ENCODE assay signal across 17 cellular contexts in the genomic region with DNA sequence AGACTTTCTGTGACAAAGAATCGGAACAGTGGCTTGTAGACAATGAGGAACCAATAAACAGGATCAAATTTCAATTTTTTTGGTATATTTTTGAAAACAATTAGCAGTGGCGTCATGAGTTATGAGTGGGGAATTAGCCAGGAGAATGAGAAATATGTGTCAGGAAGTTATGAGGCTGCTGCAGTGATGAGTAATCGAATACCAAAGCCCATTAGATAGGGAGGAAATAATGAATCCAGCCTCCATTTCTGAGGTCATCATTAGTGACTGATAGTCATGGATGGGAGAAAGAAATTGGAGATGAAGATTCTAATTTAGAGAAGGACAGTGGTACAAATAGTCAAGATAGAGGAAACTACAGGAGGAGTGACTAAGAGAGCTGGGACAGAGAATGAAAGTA.
DNase-seq lines count a peak whose midpoint lies in the region; ATAC-seq, FAIRE-seq and TF ChIP-seq lines count a peak whose summit lies in the region.
"Had no signal": no experiment of that assay in that cellular context is flagged by ENCODE, and none has a peak within 500 bp of the region (broad histone marks: within the 10 kb centered on the region; RNA-seq: fewer than 3 reads in every experiment).

No MANE protein-coding gene starts in this region.

- no peak for TF ChIP-seq CTCF in 22Rv1 (IDR thresholded peaks at IDR 0.05)
- TF ChIP-seq CTCF in foreskin keratinocyte (conservative IDR thresholded peaks at IDR 0.05): no peak

- no peaks in the 10 kb centered on the region for H3K9me3 ChIP-seq in adipocyte (ENCODE audit: control insufficient read depth, low read length)
- H3K9me3 ChIP-seq: ascending aorta had no signal

- no peaks in the 10 kb centered on the region for H3K9me3 Mint-ChIP-seq in activated CD4-positive, alpha-beta T cell treated with anti-CD3 and anti-CD28 coated beads, Interleukin-2, amount 10 ng/mL, durations not matched to agents 24 days and 14 days
- H3K9me3 Mint-ChIP-seq: activated B cell treated with CpG ODN at 0.5 μM for 24 hours had no signal

- H3K27ac ChIP-seq in 22Rv1: peak overlapping the region; percentile 24; the same call in 1 of the 2 replicates
- no peak overlapping the region for H3K27ac ChIP-seq in foreskin keratinocyte
- H3K27ac ChIP-seq: ascending aorta, transverse colon had no signal

- no peak overlapping the region for H3K9ac ChIP-seq in adipocyte (ENCODE audit: low read length)

- H3K36me3 Mint-ChIP-seq in activated CD4-positive, alpha-beta T cell treated with anti-CD3 and anti-CD28 coated beads, Interleukin-2, amount 10 ng/mL, durations not matched to agents 24 days and 14 days (ENCODE audit: low read depth): no peaks in the 10 kb centered on the region
- H3K36me3 Mint-ChIP-seq: naive thymus-derived CD8-positive, alpha-beta T cell had no signal

- no peak for FAIRE-seq in GM12892 (lab: Jason Lieb, UNC)
- FAIRE-seq: islet of Langerhans had no signal

- H3K27me3 Mint-ChIP-seq in activated CD4-positive, alpha-beta T cell treated with anti-CD3 and anti-CD28 coated beads, Interleukin-2, amount 10 ng/mL, durations not matched to agents 24 days and 14 days: no peaks in the 10 kb centered on the region
- H3K27me3 Mint-ChIP-seq: activated B cell treated with CpG ODN at 0.5 μM for 24 hours; activated T-cell treated with anti-CD3 and anti-CD28 coated beads, Interleukin-2, amount 50 U/mL, for 24 hours; naive thymus-derived CD8-positive, alpha-beta T cell had no signal

- H3K27me3 ChIP-seq in adipocyte (replicated peaks; ENCODE audit: control insufficient read depth, insufficient read depth, low read length) (no peaks in the 10 kb centered on the region), foreskin keratinocyte (no peaks in the 10 kb centered on the region)
- H3K27me3 ChIP-seq: ascending aorta, transverse colon had no signal

- no peak overlapping the region for H3K4me3 Mint-ChIP-seq in activated CD4-positive, alpha-beta T cell treated with anti-CD3 and anti-CD28 coated beads, Interleukin-2, amount 10 ng/mL, durations not matched to agents 24 days and 14 days
- H3K4me3 Mint-ChIP-seq: activated B cell treated with CpG ODN at 0.5 μM for 24 hours; activated T-cell treated with anti-CD3 and anti-CD28 coated beads, Interleukin-2, amount 50 U/mL, for 24 hours; naive thymus-derived CD8-positive, alpha-beta T cell had no signal

- no peak for TF ChIP-seq POLR2A in GM12892 (IDR thresholded peaks at IDR 0.05; ENCODE audit: low read depth, low read length)

- H3K4me1 ChIP-seq in adipocyte (ENCODE audit: control insufficient read depth, insufficient read depth, low read length): peaks cover 4% of the 10 kb centered on the region
- H3K4me1 ChIP-seq in foreskin keratinocyte: peaks cover 11% of the 10 kb centered on the region
- H3K4me1 ChIP-seq: ascending aorta, transverse colon had no signal

- H3K4me3 ChIP-seq in adipocyte (ENCODE audit: low read length): no peak overlapping the region
- H3K4me3 ChIP-seq: ascending aorta, transverse colon had no signal

- no peak overlapping the region for H3K27ac Mint-ChIP-seq in activated CD4-positive, alpha-beta T cell treated with anti-CD3 and anti-CD28 coated beads, Interleukin-2, amount 10 ng/mL, durations not matched to agents 24 days and 14 days
- H3K27ac Mint-ChIP-seq: activated B cell treated with CpG ODN at 0.5 μM for 24 hours; activated T-cell treated with anti-CD3 and anti-CD28 coated beads, Interleukin-2, amount 50 U/mL, for 24 hours had no signal

- peak; percentile 90 for DNase-seq in HCEC 1CT
- DNase-seq in adipocyte (ENCODE audit: low read depth): peak; percentile 34
- DNase-seq in foreskin keratinocyte: peak; percentile 69 to 90
- no peak for DNase-seq in activated CD4-positive, alpha-beta T cell treated with anti-CD3 and anti-CD28 coated beads, Interleukin-2, amount 50 U/mL, for 48 hours
- DNase-seq in activated CD4-positive, alpha-beta T cell treated with anti-CD3 and anti-CD28 coated beads, Interleukin-2, amount 10 ng/mL, durations not matched to agents 24 days and 14 days: no peak
- DNase-seq in GM12892 (ENCODE audit: insufficient read length): no peak
- DNase-seq: activated B cell treated with CpG ODN at 0.5 μM for 24 hours; activated T-cell treated with anti-CD3 and anti-CD28 coated beads, Interleukin-2, amount 50 U/mL, for 24 hours; GDM1; naive thymus-derived CD8-positive, alpha-beta T cell; NCI-H1417; NCI-H524 treated with DMSO at 0.1 percent for 48 hours; transverse colon had no signal

- ATAC-seq in foreskin keratinocyte (peak; percentile 100), GM21390 (IDR thresholded peaks at IDR 0.05; ENCODE audit: unreplicated experiment) (no peak)
- ATAC-seq: naive thymus-derived CD8-positive, alpha-beta T cell had no signal

- no peaks in the 10 kb centered on the region for H3K4me1 Mint-ChIP-seq in activated CD4-positive, alpha-beta T cell treated with anti-CD3 and anti-CD28 coated beads, Interleukin-2, amount 10 ng/mL, durations not matched to agents 24 days and 14 days
- H3K4me1 Mint-ChIP-seq: activated B cell treated with CpG ODN at 0.5 μM for 24 hours; naive thymus-derived CD8-positive, alpha-beta T cell had no signal

- intact Hi-C loops in activated CD4-positive, alpha-beta T cell treated with anti-CD3 and anti-CD28 coated beads, Interleukin-2, amount 10 ng/mL, durations not matched to agents 24 days and 14 days (cut with micrococcal nuclease): no loop called here

- no peaks in the 10 kb centered on the region for H3K36me3 ChIP-seq in adipocyte (ENCODE audit: control insufficient read depth, insufficient read depth, low read length, severe bottlenecking)
- H3K36me3 ChIP-seq: ascending aorta, transverse colon had no signal

Comparison
In these comparisons a context has a peak if more than half of its experiments do, and no peak if none do; other contexts are left out.
1. DNase-seq: peak in HCEC 1CT (single experiment), adipocyte (single experiment) and foreskin keratinocyte (2 of 2); none in activated CD4-positive, alpha-beta T cell treated with anti-CD3 and anti-CD28 coated beads, Interleukin-2, amount 50 U/mL, for 48 hours (0 of 2), activated CD4-positive, alpha-beta T cell treated with anti-CD3 and anti-CD28 coated beads, Interleukin-2, amount 10 ng/mL, durations not matched to agents 24 days and 14 days (single experiment) and GM12892 (single experiment).